8 cellular contexts compared by ENCODE assay signal in the genomic region with DNA sequence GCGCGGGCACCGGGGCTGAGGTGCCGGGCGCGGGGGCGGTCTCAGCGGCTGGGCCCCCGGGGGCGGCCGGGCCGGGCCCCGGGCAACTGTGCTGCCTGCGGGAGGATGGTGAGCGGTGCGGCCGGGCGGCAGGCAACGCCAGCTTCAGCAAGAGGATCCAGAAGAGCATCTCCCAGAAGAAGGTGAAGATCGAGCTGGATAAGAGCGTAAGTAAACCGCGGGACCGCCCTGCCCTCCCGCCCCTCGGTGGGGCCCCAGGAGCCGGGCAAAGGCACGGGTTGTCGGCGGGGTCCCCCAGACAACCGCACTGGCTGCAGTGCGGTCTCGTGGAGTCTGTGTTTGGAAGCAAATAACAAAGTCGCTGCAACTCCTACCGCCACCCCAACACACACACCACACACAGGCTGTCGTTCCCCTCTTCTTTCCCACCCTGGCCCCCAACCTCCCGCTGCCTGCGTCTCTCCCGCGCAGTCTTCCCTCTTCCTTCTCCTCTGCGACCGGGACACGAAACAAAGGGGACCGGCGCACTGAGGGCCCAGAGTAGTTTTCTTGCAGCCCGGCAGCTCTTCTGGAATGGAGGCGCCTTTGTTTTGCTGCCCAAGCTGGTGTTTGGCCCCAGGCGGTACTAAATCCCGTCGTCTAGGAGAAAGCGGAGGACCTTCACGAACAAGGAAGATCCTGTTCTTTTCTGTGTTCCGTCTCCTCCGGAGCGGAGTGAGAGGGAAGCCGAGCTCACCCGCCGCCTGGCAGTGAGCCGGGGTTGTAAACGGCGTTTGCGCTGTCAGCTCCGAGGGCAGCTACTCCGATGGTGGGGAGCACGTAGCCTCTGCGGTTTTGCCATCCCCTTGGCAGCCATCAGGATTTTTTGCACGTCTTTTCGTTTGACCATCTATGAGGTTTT. TPM values are rescaled to one million over a fixed set of nuclear protein-coding genes. Genes with fewer than 3 reads are reported as not detected.
DNase-seq lines count a peak whose midpoint lies in the region; ATAC-seq and TF ChIP-seq lines count a peak whose summit lies in the region.

No MANE protein-coding gene starts in this region.

- POLR2A ChIA-PET in AG04450 (lab: Yijun Ruan, JAX): interaction anchor here (4.3 kb wide), 1 partner anchor 37 kb away, joined by 121 read pairs; the partner anchor contains the start of gene HMGB2
- POLR2A ChIA-PET in activated CD4-positive, alpha-beta memory T cell treated with anti-CD3 and anti-CD28 coated beads, Interleukin-2, amount 10 ng/mL, durations not matched to agents 7 days and 5 days (lab: Charles Lee): interaction anchor here (0.9 to 7.8 kb wide), 16 partner anchors 12 to 1151 kb away, joined by 3 to 710 read pairs (median 4); partner anchors contain the start of genes CEP44, FBXO8, GALNT7 and HMGB2

- H3K9me3 ChIP-seq in AG04450 (ENCODE audit: control insufficient read depth, insufficient read depth, low read length) (no peaks in the 10 kb centered on the region; the same call in 1 of the 2 replicates), lower lobe of right lung (no peaks in the 10 kb centered on the region)

- ATAC-seq in GM18861 (IDR thresholded peaks at IDR 0.05; ENCODE audit: unreplicated experiment) (peak; percentile 11), HG03066 (IDR thresholded peaks at IDR 0.05; ENCODE audit: low read depth, unreplicated experiment) (peak; percentile 13), lower lobe of right lung (peak; percentile 6 to 31)

- peak overlapping the region; percentile 94 for H3K4me3 ChIP-seq in AG04450 (ENCODE audit: low read depth, low read length)
- peak overlapping the region; percentile 83 for H3K4me3 ChIP-seq in lower lobe of right lung

- intact Hi-C loops in lower lobe of right lung (cut with DNase I): no loop called here

- peak overlapping the region; percentile 84 for H3K27ac Mint-ChIP-seq in activated CD4-positive, alpha-beta memory T cell treated with anti-CD3 and anti-CD28 coated beads, Interleukin-2, amount 10 ng/mL, durations not matched to agents 7 days and 5 days

- TF ChIP-seq CTCF in AG04450 (IDR thresholded peaks at IDR 0.05; ENCODE audit: low read depth, low read length): no peak
- no peak for TF ChIP-seq CTCF in lower lobe of right lung (IDR thresholded peaks at IDR 0.05)

- H3K27ac ChIP-seq in AG04450 (ENCODE audit: low read depth, low read length): peak overlapping the region; percentile 78
- peak overlapping the region; percentile 92 for H3K27ac ChIP-seq in lower lobe of right lung

- no peaks in the 10 kb centered on the region for H3K9me3 Mint-ChIP-seq in activated CD4-positive, alpha-beta memory T cell treated with anti-CD3 and anti-CD28 coated beads, Interleukin-2, amount 10 ng/mL, durations not matched to agents 7 days and 5 days

- H3K4me3 Mint-ChIP-seq in activated CD4-positive, alpha-beta memory T cell treated with anti-CD3 and anti-CD28 coated beads, Interleukin-2, amount 10 ng/mL, durations not matched to agents 7 days and 5 days: peak overlapping the region; percentile 91

- H3K36me3 Mint-ChIP-seq in activated CD4-positive, alpha-beta memory T cell treated with anti-CD3 and anti-CD28 coated beads, Interleukin-2, amount 10 ng/mL, durations not matched to agents 7 days and 5 days (ENCODE audit: low read depth): peaks cover 27% of the 10 kb centered on the region

- peaks cover 47% of the 10 kb centered on the region for H3K4me1 Mint-ChIP-seq in activated CD4-positive, alpha-beta memory T cell treated with anti-CD3 and anti-CD28 coated beads, Interleukin-2, amount 10 ng/mL, durations not matched to agents 7 days and 5 days

- DNase-seq in AG04450 (ENCODE audit: low read depth, low spot score) (peak; percentile 34), NCI-H460 (ENCODE audit: extremely low read depth, low read depth) (peak; percentile 13), ecto neural progenitor cell (ENCODE audit: low spot score) (peak; percentile 79), lower lobe of right lung (peak; percentile 75)
- peak; percentile 54 for DNase-seq in activated CD4-positive, alpha-beta memory T cell treated with anti-CD3 and anti-CD28 coated beads, Interleukin-2, amount 10 ng/mL, durations not matched to agents 7 days and 5 days
- DNase-seq in stimulated activated CD4-positive, alpha-beta T cell treated with anti-CD3 and anti-CD28 coated beads, TNF-alpha, amount 100 ng/mL, for 4 hours (ENCODE audit: low read depth in 3 of 3): peak in 2 of 3 experiments; percentile 2 to 14

- no peaks in the 10 kb centered on the region for H3K27me3 Mint-ChIP-seq in activated CD4-positive, alpha-beta memory T cell treated with anti-CD3 and anti-CD28 coated beads, Interleukin-2, amount 10 ng/mL, durations not matched to agents 7 days and 5 days

- CTCF ChIA-PET in AG04450 (lab: Charles Lee): interaction anchor here (0.7 to 3.6 kb wide), 8 partner anchors 11 to 70 kb away, joined by 3 to 14 read pairs (median 6); no protein-coding TSS in a partner anchor
- CTCF ChIA-PET in activated CD4-positive, alpha-beta memory T cell treated with anti-CD3 and anti-CD28 coated beads, Interleukin-2, amount 10 ng/mL, durations not matched to agents 7 days and 5 days (lab: Charles Lee): interaction anchor here (0.8 to 6.5 kb wide), 11 partner anchors 11 to 70 kb away, joined by 3 to 90 read pairs (median 5); partner anchors contain the start of gene HMGB2

- peaks cover 25% of the 10 kb centered on the region for H3K4me1 ChIP-seq in lower lobe of right lung

- no peaks in the 10 kb centered on the region for H3K36me3 ChIP-seq in lower lobe of right lung

- H3K27me3 ChIP-seq in AG04450 (ENCODE audit: control insufficient read depth, insufficient read depth, low read length) (no peaks in the 10 kb centered on the region), lower lobe of right lung (ENCODE audit: low read depth) (no peaks in the 10 kb centered on the region)

RNA-seq across cellular contexts. Expression of gene SAP30, which starts 0.8 kb away (rescaled TPM):
- polyA plus RNA-seq in AG04450 (2011; rRNA removed): 14.4 and 22.7 TPM in 2 replicates
- polyA minus RNA-seq in AG04450 (2011; rRNA and poly(A)+ RNA removed): 4.2 and 6.7 TPM in 2 replicates
- total RNA-seq in NCI-H460 (2014; rRNA removed; shearing (Covaris generic)): 19.9 and 24.9 TPM in 2 replicates
- polyA plus RNA-seq in NCI-H460 (2014; cell fraction: nucleus; rRNA removed): 9.4 and 23.4 TPM in 2 replicates
- 10 to 100 TPM; 27.5 to 29.7 TPM for total RNA-seq in activated CD4-positive, alpha-beta memory T cell treated with anti-CD3 and anti-CD28 coated beads, Interleukin-2, amount 10 ng/mL, durations not matched to agents 7 days and 5 days
- total RNA-seq in lower lobe of right lung: 15.1 TPM

RNA-seq across cellular contexts. Expression of gene SCRG1, which starts 27.4 kb away (rescaled TPM):
- polyA plus RNA-seq in AG04450 (2011; rRNA removed): 0.72 and 1.0 TPM in 2 replicates
- polyA minus RNA-seq in AG04450 (2011; rRNA and poly(A)+ RNA removed): 0.09 TPM in 1 of 2 replicates, not detected in the other
- not detected in 2 replicates for total RNA-seq in NCI-H460 (2014; rRNA removed; shearing (Covaris generic))
- not detected in 2 replicates for polyA plus RNA-seq in NCI-H460 (2014; cell fraction: nucleus; rRNA removed)
- total RNA-seq in activated CD4-positive, alpha-beta memory T cell treated with anti-CD3 and anti-CD28 coated beads, Interleukin-2, amount 10 ng/mL, durations not matched to agents 7 days and 5 days: not detected
- total RNA-seq in lower lobe of right lung: 0.32 TPM

RNA-seq across cellular contexts. Expression of gene HMGB2, which starts 37.4 kb away (rescaled TPM):
- polyA plus RNA-seq in AG04450 (2011; rRNA removed): 57.7 and 89.8 TPM in 2 replicates
- 14.8 and 19.4 TPM in 2 replicates for polyA minus RNA-seq in AG04450 (2011; rRNA and poly(A)+ RNA removed)
- 112 and 130 TPM in 2 replicates for total RNA-seq in NCI-H460 (2014; rRNA removed; shearing (Covaris generic))
- 78.1 and 111 TPM in 2 replicates for polyA plus RNA-seq in NCI-H460 (2014; cell fraction: nucleus; rRNA removed)
- 100 to 1,000 TPM; 776 to 794 TPM for total RNA-seq in activated CD4-positive, alpha-beta memory T cell treated with anti-CD3 and anti-CD28 coated beads, Interleukin-2, amount 10 ng/mL, durations not matched to agents 7 days and 5 days
- total RNA-seq in lower lobe of right lung: 40.9 TPM

Comparison
In these comparisons a context has a peak if more than half of its experiments do, and no peak if none do; other contexts are left out.
1. Peak in every context shown above with its lines: DNase-seq, ATAC-seq, H3K4me3 ChIP-seq and H3K27ac ChIP-seq.
2. DNase-seq: peak in every context shown above with its lines; median percentile 79 in ecto neural progenitor cell; 75 in lower lobe of right lung; 54 in activated CD4-positive, alpha-beta memory T cell treated with anti-CD3 and anti-CD28 coated beads, Interleukin-2, amount 10 ng/mL, durations not matched to agents 7 days and 5 days; 34 in AG04450; 13 in NCI-H460; 8 in stimulated activated CD4-positive, alpha-beta T cell treated with anti-CD3 and anti-CD28 coated beads, TNF-alpha, amount 100 ng/mL, for 4 hours.